8 cellular contexts compared by ENCODE assay signal in genomic region chr18:75247041-75247551, GRCh38. TPM values are rescaled to one million over a fixed set of nuclear protein-coding genes. Genes with fewer than 3 reads are reported as not detected.
DNase-seq lines count a peak whose midpoint lies in the region; ATAC-seq, FAIRE-seq and TF ChIP-seq lines count a peak whose summit lies in the region.

No MANE protein-coding gene starts in this region.

- no peak for TF ChIP-seq CTCF in pancreas (IDR thresholded peaks at IDR 0.05)
- TF ChIP-seq CTCF in D721Med (IDR thresholded peaks at IDR 0.05; ENCODE audit: insufficient read depth, missing control alignments), result no peak

- H3K36me3 ChIP-seq in endocrine pancreas (ENCODE audit: control insufficient read depth, insufficient read depth, low read length) (no peaks in the 10 kb centered on the region), pancreas (no peaks in the 10 kb centered on the region)

- H3K4me3 ChIP-seq in endocrine pancreas (ENCODE audit: control insufficient read depth, insufficient read depth, low read length), result peak overlapping the region; percentile 94
- H3K4me3 ChIP-seq in pancreas, result peak overlapping the region in 2 of 4 donors; percentile 24 to 28

- H3K9me3 ChIP-seq in endocrine pancreas (ENCODE audit: control insufficient read depth, low read length), result no peaks in the 10 kb centered on the region
- H3K9me3 ChIP-seq in pancreas, result no peaks in the 10 kb centered on the region

- FAIRE-seq in pancreas (lab: Jason Lieb, UNC) (no peak), D721Med (lab: Jason Lieb, UNC) (no peak)

- H3K27ac ChIP-seq in pancreas, result peak overlapping the region in 3 of 4 donors; percentile 38 to 79 (median 70)

- H3K27me3 ChIP-seq in endocrine pancreas (ENCODE audit: control insufficient read depth, insufficient read depth, low read length), result no peaks in the 10 kb centered on the region
- no peaks in the 10 kb centered on the region for H3K27me3 ChIP-seq in pancreas

- ATAC-seq in pancreas, result peak in 3 of 4 donors; percentile 4 to 17 (median 9)
- ATAC-seq in GM18498 (IDR thresholded peaks at IDR 0.05; ENCODE audit: unreplicated experiment), result no peak

- H3K4me1 ChIP-seq in endocrine pancreas (ENCODE audit: control insufficient read depth, insufficient read depth, low read length) (peaks cover 6% of the 10 kb centered on the region), pancreas (peaks cover 0 to 12% (median 6%) of the 10 kb centered on the region in 3 donors)

- intact Hi-C loops in pancreas (cut with DNase I), result no loop called here
- intact Hi-C loops in posterior vena cava (cut with DNase I), result no loop called here

- peak overlapping the region; percentile 57 for H3K9ac ChIP-seq in endocrine pancreas (ENCODE audit: control insufficient read depth, insufficient read depth, low read length)

- peak; percentile 21 for DNase-seq in COR-L47 (lab: John Stamatoyannopoulos, UW)
- DNase-seq in RPMI7951 (ENCODE audit: low read depth), result peak; percentile 42
- DNase-seq in pancreas, result no peak
- no peak for DNase-seq in posterior vena cava (ENCODE audit: low spot score)
- DNase-seq in SW 1271 (lab: John Stamatoyannopoulos, UW), result no peak
- no peak for DNase-seq in D721Med (ENCODE audit: insufficient read length, low spot score)

- 72 to 74% methylated on average over 9 of the region's 9 CpGs for WGBS in pancreas, 2 donors

RNA-seq across cellular contexts. Expression of gene TSHZ1, which starts 36.5 kb away (rescaled TPM):
- total RNA-seq in RPMI7951 (2014; rRNA removed; shearing (Covaris generic)), result 7.6 and 8.4 TPM in 2 replicates
- total RNA-seq in pancreas, result 10 to 100 TPM in 2 of 6 donors, 1 to 10 TPM in 4; 6.3 to 13.6 (median 8.1) TPM
- polyA plus RNA-seq in pancreas, result 1 to 10 TPM; 4.7 to 8.0 TPM
- total RNA-seq in posterior vena cava, result 10 to 100 TPM; 18.5 to 19.0 TPM

RNA-seq across cellular contexts. Expression of gene PTGR3, which starts 38.2 kb away (rescaled TPM):
- 7.2 and 10.0 TPM in 2 replicates for total RNA-seq in RPMI7951 (2014; rRNA removed; shearing (Covaris generic))
- total RNA-seq in pancreas, result 10 to 100 TPM; 15.7 to 23.0 (median 18.8) TPM
- polyA plus RNA-seq in pancreas, result 10 to 100 TPM in 1 of 2 donors, 1 to 10 TPM in 1; 7.2 to 10.9 TPM
- total RNA-seq in posterior vena cava, result 10 to 100 TPM; 13.7 to 15.8 TPM

Comparison
In these comparisons a context has a peak if more than half of its experiments do, and no peak if none do; other contexts are left out.
1. DNase-seq: peak in COR-L47 (single experiment) and RPMI7951 (single experiment); none in pancreas (0 of 6), posterior vena cava (single experiment), SW 1271 (0 of 2) and D721Med (single experiment).